Comparison of ENCODE assay signal across 18 cellular contexts in the genomic region with DNA sequence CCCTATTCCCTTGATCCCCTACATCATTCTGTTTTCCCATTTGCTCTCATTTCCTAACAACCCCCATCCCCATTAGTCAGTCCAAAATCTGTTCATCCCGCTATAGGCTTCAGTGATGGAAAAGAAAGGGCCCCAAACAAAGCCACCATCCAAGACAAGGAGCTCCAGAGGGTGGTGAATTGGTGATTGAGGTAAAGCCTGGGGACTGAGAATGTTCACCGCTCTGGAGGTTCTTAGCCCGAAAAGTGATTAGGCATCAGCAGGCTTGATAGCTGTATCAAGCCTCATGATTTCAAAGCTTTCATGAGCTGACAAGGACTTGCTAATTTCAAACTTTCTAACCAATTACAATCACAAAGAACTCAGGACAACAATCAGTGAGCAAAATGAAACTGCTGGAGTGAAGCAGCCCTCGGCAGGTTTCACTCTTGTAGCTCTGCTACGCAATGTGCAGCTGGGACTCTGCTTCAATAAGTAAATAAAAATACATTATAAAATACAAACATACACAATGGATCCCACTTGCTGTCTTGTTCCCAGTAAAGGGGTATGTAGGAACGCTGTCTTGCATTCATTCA.
DNase-seq lines count a peak whose midpoint lies in the region; TF ChIP-seq lines count a peak whose summit lies in the region.
"Had no signal": no experiment of that assay in that cellular context is flagged by ENCODE, and none has a peak within 500 bp of the region (broad histone marks: within the 10 kb centered on the region; RNA-seq: fewer than 3 reads in every experiment).

No MANE protein-coding gene starts in this region.

- H4K8ac ChIP-seq in H9 (replicated peaks; ENCODE audit: insufficient read length, low read depth, low read length), result no peak overlapping the region

- H3K18ac ChIP-seq in H9 (ENCODE audit: insufficient read length, low read depth, low read length), result no peak overlapping the region

- H3K79me1 ChIP-seq in H9 (ENCODE audit: insufficient read depth, low read depth, low read length, poor library complexity, severe bottlenecking), result no peaks in the 10 kb centered on the region

- H3K4me2 ChIP-seq in H9 (ENCODE audit: insufficient read depth, insufficient read length, low read length), result no peak overlapping the region

- no peak overlapping the region for H2BK5ac ChIP-seq in H9 (ENCODE audit: insufficient read length, low read length)

- peak overlapping the region; percentile 48 for H3K4me3 ChIP-seq in AG10803 (ENCODE audit: low read length)
- peak overlapping the region; percentile 68 for H3K4me3 ChIP-seq in endocrine pancreas (ENCODE audit: control insufficient read depth, insufficient read depth, low read length)
- H3K4me3 ChIP-seq in ascending aorta, result no peak overlapping the region
- H3K4me3 ChIP-seq in vagina, result no peak overlapping the region
- H3K4me3 ChIP-seq: skin epidermis had no signal

- no peak overlapping the region for H2BK20ac ChIP-seq in H9 (ENCODE audit: low read depth, low read length, poor library complexity, severe bottlenecking)

- no peak overlapping the region for H3K27ac ChIP-seq in H9 (ENCODE audit: insufficient read length, low read depth, low read length)
- no peak overlapping the region for H3K27ac ChIP-seq in ascending aorta
- no peak overlapping the region for H3K27ac ChIP-seq in vagina

- no peak overlapping the region for H3K14ac ChIP-seq in H9 (ENCODE audit: insufficient read depth, low read length)

- no peak for TF ChIP-seq POLR2A in vagina (IDR thresholded peaks at IDR 0.05)

- H3T11ph ChIP-seq in H9 (ENCODE audit: low read length), result no peak overlapping the region

- H3K56ac ChIP-seq in H9 (ENCODE audit: insufficient read length, low read depth, low read length), result no peak overlapping the region

- H2BK15ac ChIP-seq in H9 (ENCODE audit: low read depth, low read length), result no peak overlapping the region

- H3K4ac ChIP-seq in H9 (ENCODE audit: low read depth, low read length), result no peak overlapping the region

- H4K5ac ChIP-seq in H9 (ENCODE audit: insufficient read length, low read depth, low read length), result no peak overlapping the region

- H3K4me3 Mint-ChIP-seq in H9 (no peak overlapping the region; a peak in 1 of 5 replicates), nephron progenitor cell (no peak overlapping the region)
- H3K4me3 Mint-ChIP-seq: activated CD4-positive, alpha-beta T cell treated with anti-CD3 and anti-CD28 coated beads for 36 hours; activated naive CD4-positive, alpha-beta T cell treated with anti-CD3 and anti-CD28 coated beads, Interleukin-2, amount 50 U/mL, for 24 hours; natural killer cell treated with Interleukin-12 subunit alpha and Interleukin-12 subunit beta and Interleukin-15 and Interleukin-18, amount 100 ng/mL, for 72 hours; T-helper 2 cell treated with Interferon-gamma antibody and Interleukin-4, amounts not matched to agents 5 μg/mL and 100 μg/mL, for 36 hours had no signal

- H3K27me3 ChIP-seq in H9 (ENCODE audit: insufficient read depth, low read length) (no peaks in the 10 kb centered on the region), endocrine pancreas (ENCODE audit: control insufficient read depth, insufficient read depth, low read length) (no peaks in the 10 kb centered on the region), ascending aorta (no peaks in the 10 kb centered on the region), vagina (no peaks in the 10 kb centered on the region)
- H3K27me3 ChIP-seq: BE2C had no signal

- H3K27me3 Mint-ChIP-seq in H9 (ENCODE audit: low read depth) (no peaks in the 10 kb centered on the region), nephron progenitor cell (ENCODE audit: low read depth, poor library complexity) (no peaks in the 10 kb centered on the region)
- H3K27me3 Mint-ChIP-seq: activated CD4-positive, alpha-beta T cell treated with anti-CD3 and anti-CD28 coated beads for 36 hours; activated naive CD4-positive, alpha-beta T cell treated with anti-CD3 and anti-CD28 coated beads, Interleukin-2, amount 50 U/mL, for 24 hours; natural killer cell treated with Interleukin-12 subunit alpha and Interleukin-12 subunit beta and Interleukin-15 and Interleukin-18, amount 100 ng/mL, for 72 hours had no signal

- H3K23ac ChIP-seq in H9 (ENCODE audit: insufficient read length, low read depth, low read length), result no peak overlapping the region

- H3K9me3 ChIP-seq in H9 (ENCODE audit: control insufficient read depth, low read depth, low read length), result no peaks in the 10 kb centered on the region
- H3K9me3 ChIP-seq in endocrine pancreas (ENCODE audit: control insufficient read depth, low read length), result no peaks in the 10 kb centered on the region
- no peaks in the 10 kb centered on the region for H3K9me3 ChIP-seq in ascending aorta
- no peaks in the 10 kb centered on the region for H3K9me3 ChIP-seq in vagina
- H3K9me3 ChIP-seq: BE2C had no signal

- TF ChIP-seq CTCF in AG10803 (conservative IDR thresholded peaks at IDR 0.05; ENCODE audit: low read length) (no peak), H9 (conservative IDR thresholded peaks at IDR 0.05) (no peak), nephron progenitor cell (IDR thresholded peaks at IDR 0.05) (no peak), ascending aorta (IDR thresholded peaks at IDR 0.05) (no peak), vagina (IDR thresholded peaks at IDR 0.05) (no peak), GM20000 (IDR thresholded peaks at IDR 0.05; ENCODE audit: extremely low read depth, missing control alignments) (no peak)

- H3K9ac ChIP-seq in H9 (ENCODE audit: extremely low read depth, insufficient read length, low read length) (no peak overlapping the region), endocrine pancreas (ENCODE audit: control insufficient read depth, insufficient read depth, low read length) (no peak overlapping the region)

- intact Hi-C loops in ascending aorta (cut with DNase I), result no loop called here
- intact Hi-C loops in vagina (cut with DNase I), result no loop called here

- H2AFZ ChIP-seq in H9 (ENCODE audit: low read length), result no peak overlapping the region

- no peaks in the 10 kb centered on the region for H3K36me3 Mint-ChIP-seq in H9 (ENCODE audit: insufficient read depth in 1 of 3, low read depth in 3 of 3)
- H3K36me3 Mint-ChIP-seq in nephron progenitor cell (ENCODE audit: low read depth), result no peaks in the 10 kb centered on the region
- H3K36me3 Mint-ChIP-seq: natural killer cell treated with Interleukin-12 subunit alpha and Interleukin-12 subunit beta and Interleukin-15 and Interleukin-18, amount 100 ng/mL, for 72 hours had no signal

- WGBS in H9 (ENCODE audit: extremely low coverage, insufficient read length, low lambda C conversion rate), result no CpG with 5 or more reads among the region's 6 CpGs

- no peak overlapping the region for H4K91ac ChIP-seq in H9 (ENCODE audit: insufficient read length, low read depth, low read length)

- no peaks in the 10 kb centered on the region; the same call in 1 of the 2 replicates for H3K4me1 ChIP-seq in H9 (ENCODE audit: insufficient read depth, low read length)
- H3K4me1 ChIP-seq in endocrine pancreas (ENCODE audit: control insufficient read depth, insufficient read depth, low read length), result no peaks in the 10 kb centered on the region
- H3K4me1 ChIP-seq in ascending aorta, result no peaks in the 10 kb centered on the region
- no peaks in the 10 kb centered on the region for H3K4me1 ChIP-seq in vagina
- H3K4me1 ChIP-seq: BE2C had no signal

- peak overlapping the region in 2 of 3 experiments; percentile 77 to 92; a peak in 5 of 7 replicates for H3K27ac Mint-ChIP-seq in H9
- peak overlapping the region; percentile 15 for H3K27ac Mint-ChIP-seq in nephron progenitor cell
- H3K27ac Mint-ChIP-seq: activated CD4-positive, alpha-beta T cell treated with anti-CD3 and anti-CD28 coated beads for 36 hours; activated naive CD4-positive, alpha-beta T cell treated with anti-CD3 and anti-CD28 coated beads, Interleukin-2, amount 50 U/mL, for 24 hours; natural killer cell treated with Interleukin-12 subunit alpha and Interleukin-12 subunit beta and Interleukin-15 and Interleukin-18, amount 100 ng/mL, for 72 hours; T-helper 2 cell treated with Interferon-gamma antibody and Interleukin-4, amounts not matched to agents 5 μg/mL and 100 μg/mL, for 36 hours had no signal

- H2BK12ac ChIP-seq in H9 (ENCODE audit: insufficient read length, low read depth, low read length), result no peak overlapping the region

- peaks cover 16 to 22% of the 10 kb centered on the region in 2 experiments for H3K4me1 Mint-ChIP-seq in H9
- no peaks in the 10 kb centered on the region for H3K4me1 Mint-ChIP-seq in nephron progenitor cell

- no peaks in the 10 kb centered on the region for H3K23me2 ChIP-seq in H9 (ENCODE audit: insufficient read length, low read depth, low read length, poor library complexity, severe bottlenecking)

- H2AK5ac ChIP-seq in H9 (ENCODE audit: insufficient read length, low read length), result no peak overlapping the region

- no peaks in the 10 kb centered on the region for H4K20me1 ChIP-seq in H9 (ENCODE audit: control insufficient read depth, insufficient read depth, insufficient read length)

- H3K79me2 ChIP-seq in H9 (ENCODE audit: insufficient read depth, low read length), result no peaks in the 10 kb centered on the region

- H3K36me3 ChIP-seq in endocrine pancreas (ENCODE audit: control insufficient read depth, insufficient read depth, low read length) (no peaks in the 10 kb centered on the region), ascending aorta (no peaks in the 10 kb centered on the region), vagina (no peaks in the 10 kb centered on the region)
- H3K36me3 ChIP-seq: BE2C had no signal

- no peaks in the 10 kb centered on the region for H3K9me3 Mint-ChIP-seq in H9
- no peaks in the 10 kb centered on the region for H3K9me3 Mint-ChIP-seq in nephron progenitor cell
- H3K9me3 Mint-ChIP-seq: activated naive CD4-positive, alpha-beta T cell treated with anti-CD3 and anti-CD28 coated beads, Interleukin-2, amount 50 U/mL, for 24 hours; natural killer cell treated with Interleukin-12 subunit alpha and Interleukin-12 subunit beta and Interleukin-15 and Interleukin-18, amount 100 ng/mL, for 72 hours had no signal

- DNase-seq in AG10803 (ENCODE audit: low read depth) (peak; percentile 9), H9 (no peak), nephron progenitor cell (no peak), ascending aorta (ENCODE audit: low spot score in 2 of 2) (no peak), vagina (ENCODE audit: extremely low spot score in 2 of 2) (no peak), GM20000 (ENCODE audit: low spot score) (no peak)
- no peak for DNase-seq in stimulated activated naive CD4-positive, alpha-beta T cell (lab: John Stamatoyannopoulos, UW)
- DNase-seq: activated CD4-positive, alpha-beta T cell treated with anti-CD3 and anti-CD28 coated beads for 36 hours; BE2C; GOT3; kidney glomerular epithelial cell; SHP77; stimulated activated naive CD4-positive, alpha-beta T cell treated with Interleukin-2 at 50 U/mL for 16 hours had no signal

- H2BK120ac ChIP-seq in H9 (ENCODE audit: low read depth, low read length, poor library complexity, severe bottlenecking), result no peak overlapping the region

Comparison
In these comparisons a context has a peak if more than half of its experiments do, and no peak if none do; other contexts are left out.
1. H3K4me3 ChIP-seq: peak in AG10803 (single experiment) and endocrine pancreas (single experiment); none in ascending aorta (0 of 2) and vagina (0 of 2).